Comparison of ENCODE assay signal across 10 cellular contexts in genomic region chr12:6384499-6385436, GRCh38. TPM values are rescaled to one million over a fixed set of nuclear protein-coding genes. Genes with fewer than 3 reads are reported as not detected.
DNase-seq lines count a peak whose midpoint lies in the region; ATAC-seq, FAIRE-seq and TF ChIP-seq lines count a peak whose summit lies in the region.
"Had no signal": no experiment of that assay in that cellular context is flagged by ENCODE, and none has a peak within 500 bp of the region (broad histone marks: within the 10 kb centered on the region; RNA-seq: fewer than 3 reads in every experiment).

No MANE protein-coding gene starts in this region.

- intact Hi-C loops in lower leg skin (cut with DNase I; ENCODE audit: low total_unique reads), result no loop called here

- no peak for TF ChIP-seq CTCF in HEK293 (tag by site-specific recombination; IDR thresholded peaks at IDR 0.05)
- TF ChIP-seq CTCF in lower leg skin (IDR thresholded peaks at IDR 0.05), result no peak
- no peak for TF ChIP-seq CTCF in thoracic aorta (IDR thresholded peaks at IDR 0.05)

- FAIRE-seq in RCC 7860 (lab: Jason Lieb, UNC), result no peak

- no peak for ATAC-seq in thoracic aorta (ENCODE audit: insufficient number of reproducible peaks, low FRiP score, low read depth)
- ATAC-seq in HG02870 (IDR thresholded peaks at IDR 0.05; ENCODE audit: unreplicated experiment), result no peak

- WGBS in lower leg skin, 2 donors, result 30 to 35% methylated on average over 27 to 36 of the region's 36 CpGs

- POLR2A ChIA-PET in HEK293 (lab: Yijun Ruan, JAX), result interaction anchor here (0.7 kb wide), 1 partner anchor 85 kb away, joined by 6 read pairs; no protein-coding TSS in a partner anchor

- H3K36me3 ChIP-seq in HEK293 (ENCODE audit: control insufficient read depth in 2 of 2, insufficient read depth in 1 of 2, low read length in 2 of 2), result no peaks in the 10 kb centered on the region
- peaks cover 30% of the 10 kb centered on the region for H3K36me3 ChIP-seq in thoracic aorta

- TF ChIP-seq POLR2A in lower leg skin (IDR thresholded peaks at IDR 0.05), result no peak

- DNase-seq in caudate nucleus (lab: John Stamatoyannopoulos, UW), result no peak
- peak in 1 of 2 donors; percentile 88 for DNase-seq in lower leg skin (ENCODE audit: low spot score in 2 of 2)
- no peak for DNase-seq in thoracic aorta (ENCODE audit: low spot score)
- DNase-seq in CD1c-positive myeloid dendritic cell (ENCODE audit: extremely low spot score), result no peak
- no peak for DNase-seq in ureter (ENCODE audit: low spot score)
- DNase-seq in RCC 7860 (ENCODE audit: low spot score), result no peak
- DNase-seq: T-helper 2 cell had no signal

- H3K27ac ChIP-seq in HEK293 (ENCODE audit: extremely low read depth, low read depth, low read length) (no peak overlapping the region), caudate nucleus (ENCODE audit: low read depth, low read length) (peak overlapping the region; percentile 63), thoracic aorta (peak overlapping the region; percentile 96 to 99)

- no peaks in the 10 kb centered on the region for H3K9me3 ChIP-seq in HEK293 (ENCODE audit: control insufficient read depth, insufficient read depth, low read depth, low read length)
- no peaks in the 10 kb centered on the region for H3K9me3 ChIP-seq in thoracic aorta

- H3K4me1 ChIP-seq in HEK293 (ENCODE audit: control insufficient read depth, insufficient read depth, low read length) (no peaks in the 10 kb centered on the region), thoracic aorta (ENCODE audit: control insufficient read depth in 1 of 2, low read depth in 2 of 2) (peaks cover 19 to 41% of the 10 kb centered on the region in 2 donors)

- H3K27me3 ChIP-seq in thoracic aorta (replicated peaks; ENCODE audit: insufficient read depth), result no peaks in the 10 kb centered on the region

- no peak overlapping the region for H3K4me3 ChIP-seq in HEK293 (ENCODE audit: low read depth, low read length)
- H3K4me3 ChIP-seq in lower leg skin (ENCODE audit: low read depth, poor library complexity, severe bottlenecking), result peak overlapping the region; percentile 90
- H3K4me3 ChIP-seq in thoracic aorta, result peak overlapping the region; percentile 89

- CTCF ChIA-PET in HEK293 (lab: Yijun Ruan, JAX), result interaction anchor here (1.4 kb wide), 2 partner anchors 39 to 80 kb away, joined by 3 read pairs; no protein-coding TSS in a partner anchor

TF ChIP-seq in HEK293, 187 proteins besides CTCF, POLR2A, EP300 and RAD21:
- TF ChIP-seq GLIS1 (tag by site-specific recombination; IDR thresholded peaks at IDR 0.05) (0 out of 2 replicates have a peak, but pooled peaks have one; percentile 7), ZNF221 (tag by site-specific recombination; IDR thresholded peaks at IDR 0.05; ENCODE audit: borderline replicate concordance) (no peak), ZBTB49 (tag by site-specific recombination; IDR thresholded peaks at IDR 0.05; ENCODE audit: low read depth) (no peak), GLIS2 (tag by site-specific recombination; IDR thresholded peaks at IDR 0.05) (0 out of 2 replicates have a peak, but pooled peaks have one; percentile 18)

RNA-seq across cellular contexts. Expression of gene LTBR, which starts 0.8 kb away (rescaled TPM):
- total RNA-seq in lower leg skin (100 to 1,000 TPM; 174 to 298 (median 196) TPM), thoracic aorta (100 to 1,000 TPM; 176 to 217 TPM), ureter (167 TPM)

RNA-seq across cellular contexts. Expression of gene SCNN1A, which starts 9.4 kb away (rescaled TPM):
- 100 to 1,000 TPM in 3 of 4 donors, 10 to 100 TPM in 1; 74.6 to 139 (median 119) TPM for total RNA-seq in lower leg skin
- 10 to 100 TPM; 16.4 to 33.5 TPM for total RNA-seq in thoracic aorta
- total RNA-seq in ureter, result 63.8 TPM

RNA-seq across cellular contexts. Expression of gene TNFRSF1A, which starts 42.9 kb away (rescaled TPM):
- 100 to 1,000 TPM; 104 to 252 (median 186) TPM for total RNA-seq in lower leg skin
- 100 to 1,000 TPM; 311 to 384 TPM for total RNA-seq in thoracic aorta
- 177 TPM for total RNA-seq in ureter

RNA-seq across cellular contexts. Expression of gene CD27, which starts 60.0 kb away (rescaled TPM):
- under 1 TPM in 2 of 4 donors, not detected in 2; 0.16 to 0.89 TPM for total RNA-seq in lower leg skin
- 1 to 10 TPM; 1.6 to 4.7 TPM for total RNA-seq in thoracic aorta
- total RNA-seq in ureter, result 2.6 TPM
- total RNA-seq: dermis microvascular lymphatic vessel endothelial cell had no signal
